In genomic region chr2:1546023-1546591, GRCh38 we compare ENCODE assay signal across 8 cellular contexts.
DNase-seq lines count a peak whose midpoint lies in the region; ATAC-seq, FAIRE-seq and TF ChIP-seq lines count a peak whose summit lies in the region.

No MANE protein-coding gene starts in this region.

- FAIRE-seq in frontal cortex (lab: Jason Lieb, UNC), result no peak

- H3K4me1 ChIP-seq in A673 (ENCODE audit: insufficient read depth, low read length, poor library complexity, severe bottlenecking) (no peaks in the 10 kb centered on the region), psoas muscle (peaks cover 5% of the 10 kb centered on the region)

- H3K27ac ChIP-seq in A673 (ENCODE audit: low read depth, low read length, poor library complexity, severe bottlenecking) (no peak overlapping the region), psoas muscle (no peak overlapping the region)

- TF ChIP-seq CTCF in A673 (conservative IDR thresholded peaks at IDR 0.05; ENCODE audit: low read depth, low read length) (peak; percentile 87), GM06990 (IDR thresholded peaks at IDR 0.05; ENCODE audit: insufficient read depth, low read length, poor library complexity, severe bottlenecking) (peak; percentile 72), psoas muscle (IDR thresholded peaks at IDR 0.05) (peak; percentile 59)

- H3K36me3 ChIP-seq in A673 (ENCODE audit: insufficient read depth, low read length, poor library complexity, severe bottlenecking), result no peaks in the 10 kb centered on the region
- H3K36me3 ChIP-seq in GM06990 (ENCODE audit: control insufficient read depth, insufficient read depth, low read length), result no peaks in the 10 kb centered on the region
- H3K36me3 ChIP-seq in psoas muscle (ENCODE audit: insufficient read depth in 1 of 2, low read depth in 1 of 2), result no peaks in the 10 kb centered on the region

- WGBS in psoas muscle, 3 donors, result 38 to 40% (median 38%) methylated on average over 14 of the region's 14 CpGs

- POLR2A ChIA-PET in A673 (lab: Charles Lee; ENCODE audit: low non-redundant PET), result no interaction called here

- DNase-seq in A673 (ENCODE audit: low spot score), result peak; percentile 68
- no peak for DNase-seq in GM06990 (ENCODE audit: extremely low read depth, insufficient read length)
- peak; percentile 36 for DNase-seq in NCI-H2107 treated with DMSO at 0.1 percent for 48 hours (lab: John Stamatoyannopoulos, UW; ENCODE audit: unreplicated experiment)
- peak; percentile 19 for DNase-seq in activated T-cell treated with anti-CD3 and anti-CD28 coated beads for 24 hours (ENCODE audit: low read depth)
- DNase-seq in frontal cortex (ENCODE audit: low spot score in 2 of 2), result peak; percentile 57 to 67
- DNase-seq in psoas muscle, result no peak
- no peak for DNase-seq in cerebellar nuclear complex (lab: John Stamatoyannopoulos, UW)
- DNase-seq in posterior vena cava (ENCODE audit: low spot score), result no peak

- H3K9me3 ChIP-seq in A673 (ENCODE audit: low read depth, low read length, poor library complexity, severe bottlenecking), result no peaks in the 10 kb centered on the region
- no peaks in the 10 kb centered on the region for H3K9me3 ChIP-seq in psoas muscle

- CTCF ChIA-PET in A673 (lab: Charles Lee), result interaction anchor here (0.6 to 1.3 kb wide), 6 partner anchors 223 to 1017 kb away, joined by 3 to 5 read pairs (median 3); no protein-coding TSS in a partner anchor

- H3K4me3 ChIP-seq in A673 (ENCODE audit: low read depth, low read length, poor library complexity, severe bottlenecking) (no peak overlapping the region), GM06990 (replicated peaks; ENCODE audit: low read depth, low read length) (no peak overlapping the region), psoas muscle (no peak overlapping the region)

- intact Hi-C loops in A673 (cut with micrococcal nuclease; ENCODE audit: unreplicated experiment) (loop anchor here (2.0 to 10.0 kb wide), 4 partner anchors 301 to 829 kb away; no protein-coding TSS in a partner anchor), psoas muscle (cut with DNase I) (loop anchor here (5.0 to 10.0 kb wide), 3 partner anchors 594 to 831 kb away; partner anchors contain the start of gene SNTG2 (in 1 of the 2)), posterior vena cava (cut with DNase I) (no loop called here)

- ATAC-seq in psoas muscle, result no peak

- BruUV-seq in A673 (replicated peaks; lab: Mats Ljungman, UMichigan), result no TSS peak

- H3K27me3 ChIP-seq in A673 (replicated peaks; ENCODE audit: insufficient read depth, low read depth, low read length, poor library complexity), result no peaks in the 10 kb centered on the region
- no peaks in the 10 kb centered on the region for H3K27me3 ChIP-seq in GM06990 (replicated peaks; ENCODE audit: control insufficient read depth, insufficient read depth, low read length)
- peaks cover 0 to 15% (median 6%) of the 10 kb centered on the region in 3 donors for H3K27me3 ChIP-seq in psoas muscle (ENCODE audit: insufficient read depth in 3 of 3, low read length in 2 of 3)

Comparison
In these comparisons a context has a peak if more than half of its experiments do, and no peak if none do; other contexts are left out.
1. DNase-seq: peak in A673 (single experiment), NCI-H2107 treated with DMSO at 0.1 percent for 48 hours (single experiment), activated T-cell treated with anti-CD3 and anti-CD28 coated beads for 24 hours (single experiment) and frontal cortex (2 of 2); none in GM06990 (single experiment), psoas muscle (0 of 2), cerebellar nuclear complex (0 of 2) and posterior vena cava (single experiment).
2. intact Hi-C loops: an anchor here in A673 (2.0 to 10.0 kb wide) and psoas muscle (5.0 to 10.0 kb wide); none called in posterior vena cava.
3. Peak in every context shown above with its lines, with median percentiles within 50 percentile points of each other: CTCF ChIP-seq.